In genomic region chr1:2020310-2020655, GRCh38 we compare ENCODE assay signal across 30 cellular contexts. TPM values are rescaled to one million over a fixed set of nuclear protein-coding genes. Genes with fewer than 3 reads are reported as not detected.
"Had no signal": no experiment of that assay in that cellular context is flagged by ENCODE, and none has a peak within 500 bp of the region (broad histone marks: within the 10 kb centered on the region; RNA-seq: fewer than 3 reads in every experiment).

No MANE protein-coding gene starts in this region.

- DNase-seq: activated CD4-positive, alpha-beta memory T cell treated with anti-CD3 and anti-CD28 coated beads, Interleukin-2, amount 10 ng/mL, durations not matched to agents 7 days and 5 days; activated CD4-positive, alpha-beta T cell treated with anti-CD3 and anti-CD28 coated beads, Interleukin-2, amount 50 U/mL, for 1 hour; activated effector memory CD4-positive, alpha-beta T cell treated with Interleukin-2 at 50 U/mL for 16 hours; activated naive CD4-positive, alpha-beta T cell; activated T-cell treated with anti-CD3 and anti-CD28 coated beads for 4 hours; amygdala; brain microvascular endothelial cell; cerebellar nuclear complex; MG63; MV-4-11; NCI-H1092 treated with DMSO at 0.1 percent for 48 hours; NCI-H1436; NCI-H1694 treated with DMSO at 0.1 percent for 48 hours; NCI-H2029 treated with DMSO at 0.1 percent for 48 hours; NCI-H345; NCI-H510A; NCI-H526 treated with DMSO at 0.1 percent for 48 hours; NCI-H82; NK-92 treated with Interleukin-12 subunit alpha and Interleukin-12 subunit beta, amount 100 ng/mL, for 24 hours; Peyer's patch; Right ventricle myocardium superior; SJCRH30; SK-N-SH; T-helper 1 cell had no signal

- H3K36me3 ChIP-seq: brain microvascular endothelial cell, cardiac muscle cell, MG63, Peyer's patch, SJCRH30 had no signal

- ATAC-seq: activated CD4-positive, alpha-beta T cell treated with anti-CD3 and anti-CD28 coated beads for 36 hours had no signal

- H3K27ac ChIP-seq: brain microvascular endothelial cell, cardiac muscle cell, Peyer's patch, RWPE1, SJCRH30 had no signal

- H3K4me3 ChIP-seq: MG63, SJCRH30 had no signal

- H3K4me3 Mint-ChIP-seq: activated CD4-positive, alpha-beta memory T cell treated with anti-CD3 and anti-CD28 coated beads, Interleukin-2, amount 10 ng/mL, durations not matched to agents 7 days and 5 days; activated CD4-positive, alpha-beta T cell treated with anti-CD3 and anti-CD28 coated beads for 36 hours had no signal

- H3K9me3 ChIP-seq: MG63, SJCRH30, SK-N-SH had no signal

- H3K27ac Mint-ChIP-seq: activated CD4-positive, alpha-beta memory T cell treated with anti-CD3 and anti-CD28 coated beads, Interleukin-2, amount 10 ng/mL, durations not matched to agents 7 days and 5 days; activated CD4-positive, alpha-beta T cell treated with anti-CD3 and anti-CD28 coated beads for 36 hours; activated naive CD4-positive, alpha-beta T cell treated with anti-CD3 and anti-CD28 coated beads, Interleukin-2, amount 50 U/mL, for 24 hours had no signal

- H3K9me3 Mint-ChIP-seq: activated CD4-positive, alpha-beta memory T cell treated with anti-CD3 and anti-CD28 coated beads, Interleukin-2, amount 10 ng/mL, durations not matched to agents 7 days and 5 days; activated naive CD4-positive, alpha-beta T cell treated with anti-CD3 and anti-CD28 coated beads, Interleukin-2, amount 50 U/mL, for 24 hours had no signal

- H3K4me2 ChIP-seq: SK-N-SH had no signal

- H3K9ac ChIP-seq: SK-N-SH had no signal

RNA-seq across cellular contexts. Expression of gene GABRD, which starts 1.1 kb away (rescaled TPM):
- total RNA-seq: activated CD4-positive, alpha-beta memory T cell treated with anti-CD3 and anti-CD28 coated beads, Interleukin-2, amount 10 ng/mL, durations not matched to agents 7 days and 5 days; activated CD4-positive, alpha-beta T cell treated with anti-CD3 and anti-CD28 coated beads for 36 hours; activated CD8-positive, alpha-beta memory T cell treated with anti-CD3 and anti-CD28 coated beads for 36 hours; cardiac muscle cell; Peyer's patch; SJCRH30; T-helper 2 cell treated with Interferon-gamma antibody and Interleukin-4, amounts not matched to agents 100 ng/mL and 5 ng/mL, for 36 hours had no signal
- polyA plus RNA-seq: cardiac muscle cell had no signal

RNA-seq across cellular contexts. Expression of gene CFAP74, which starts 16.7 kb away (rescaled TPM):
- total RNA-seq: activated CD4-positive, alpha-beta memory T cell treated with anti-CD3 and anti-CD28 coated beads, Interleukin-2, amount 10 ng/mL, durations not matched to agents 7 days and 5 days; activated CD8-positive, alpha-beta memory T cell treated with anti-CD3 and anti-CD28 coated beads for 36 hours; Right ventricle myocardium superior; SJCRH30; T-helper 2 cell treated with Interferon-gamma antibody and Interleukin-4, amounts not matched to agents 100 ng/mL and 5 ng/mL, for 36 hours had no signal
- polyA plus RNA-seq: SK-N-SH had no signal
